22 cellular contexts compared by ENCODE assay signal in genomic region chr3:113910966-113911365, GRCh38. TPM values are rescaled to one million over a fixed set of nuclear protein-coding genes. Genes with fewer than 3 reads are reported as not detected.
DNase-seq lines count a peak whose midpoint lies in the region; ATAC-seq and TF ChIP-seq lines count a peak whose summit lies in the region.
"Had no signal": no experiment of that assay in that cellular context is flagged by ENCODE, and none has a peak within 500 bp of the region (broad histone marks: within the 10 kb centered on the region; RNA-seq: fewer than 3 reads in every experiment).

No MANE protein-coding gene starts in this region.

- no peaks in the 10 kb centered on the region for H4K20me1 ChIP-seq in H9 (ENCODE audit: control insufficient read depth, insufficient read depth, insufficient read length)
- H4K20me1 ChIP-seq: BLaER1 treated with 17β-estradiol and CSF1 and Interleukin-3, amounts not matched to agents 10 nM and 100 nM had no signal

- TF ChIP-seq EP300 in gastroesophageal sphincter (IDR thresholded peaks at IDR 0.05): no peak

- H3K14ac ChIP-seq in H9 (ENCODE audit: insufficient read depth, low read length): no peak overlapping the region

- H2BK20ac ChIP-seq in H9 (ENCODE audit: low read depth, low read length, poor library complexity, severe bottlenecking): no peak overlapping the region

- no peaks in the 10 kb centered on the region for H3K4me1 ChIP-seq in H9 (ENCODE audit: insufficient read depth, low read length)
- H3K4me1 ChIP-seq in gastroesophageal sphincter: no peaks in the 10 kb centered on the region
- H3K4me1 ChIP-seq: BLaER1 treated with 17β-estradiol and CSF1 and Interleukin-3, amounts not matched to agents 10 nM and 100 nM; Caco-2; Peyer's patch had no signal

- H3K36me3 Mint-ChIP-seq in H9 (ENCODE audit: insufficient read depth in 1 of 3, low read depth in 3 of 3) (no peaks in the 10 kb centered on the region), Calu3 (ENCODE audit: insufficient read depth, unreplicated experiment) (no peaks in the 10 kb centered on the region)
- no peaks in the 10 kb centered on the region for H3K36me3 Mint-ChIP-seq in central memory CD8-positive, alpha-beta T cell (ENCODE audit: insufficient read depth)
- H3K36me3 Mint-ChIP-seq: CD4-positive, alpha-beta memory T cell had no signal

- no peak overlapping the region for H4K5ac ChIP-seq in H9 (ENCODE audit: insufficient read length, low read depth, low read length)

- no peak overlapping the region for H4K91ac ChIP-seq in H9 (ENCODE audit: insufficient read length, low read depth, low read length)

- H2BK120ac ChIP-seq in H9 (ENCODE audit: low read depth, low read length, poor library complexity, severe bottlenecking): no peak overlapping the region

- H3K4me3 Mint-ChIP-seq in H9 (no peak overlapping the region), Calu3 (ENCODE audit: low read depth, unreplicated experiment) (no peak overlapping the region)
- H3K4me3 Mint-ChIP-seq in central memory CD8-positive, alpha-beta T cell: no peak overlapping the region
- H3K4me3 Mint-ChIP-seq: CD4-positive, alpha-beta memory T cell had no signal

- H3K27ac Mint-ChIP-seq in H9 (no peak overlapping the region), Calu3 (ENCODE audit: unreplicated experiment) (no peak overlapping the region)
- peak overlapping the region; percentile 24 for H3K27ac Mint-ChIP-seq in central memory CD8-positive, alpha-beta T cell (ENCODE audit: low read depth)
- H3K27ac Mint-ChIP-seq: CD4-positive, alpha-beta memory T cell had no signal

- H3K9me3 Mint-ChIP-seq in H9: no peaks in the 10 kb centered on the region
- H3K9me3 Mint-ChIP-seq in central memory CD8-positive, alpha-beta T cell: no peaks in the 10 kb centered on the region
- H3K9me3 Mint-ChIP-seq in Calu3 (ENCODE audit: low read depth, unreplicated experiment): no peaks in the 10 kb centered on the region
- H3K9me3 Mint-ChIP-seq: CD4-positive, alpha-beta memory T cell had no signal

- H3K79me1 ChIP-seq in H9 (ENCODE audit: insufficient read depth, low read depth, low read length, poor library complexity, severe bottlenecking): no peaks in the 10 kb centered on the region

- H3K4me1 Mint-ChIP-seq in H9 (peaks cover 0 to 2% of the 10 kb centered on the region in 2 experiments; a peak in 2 of 4 replicates), Calu3 (ENCODE audit: low read depth, unreplicated experiment) (no peaks in the 10 kb centered on the region)
- H3K4me1 Mint-ChIP-seq in central memory CD8-positive, alpha-beta T cell: no peaks in the 10 kb centered on the region

- H3K36me3 ChIP-seq in gastroesophageal sphincter: no peaks in the 10 kb centered on the region
- H3K36me3 ChIP-seq: BLaER1 treated with 17β-estradiol and CSF1 and Interleukin-3, amounts not matched to agents 10 nM and 100 nM; Peyer's patch had no signal

- H3K9me3 ChIP-seq in H9 (ENCODE audit: control insufficient read depth, low read depth, low read length) (no peaks in the 10 kb centered on the region), gastroesophageal sphincter (no peaks in the 10 kb centered on the region)
- H3K9me3 ChIP-seq: BLaER1 treated with 17β-estradiol and CSF1 and Interleukin-3, amounts not matched to agents 10 nM and 100 nM; Caco-2; Peyer's patch had no signal

- H3T11ph ChIP-seq in H9 (ENCODE audit: low read length): no peak overlapping the region

- no peak overlapping the region for H3K18ac ChIP-seq in H9 (ENCODE audit: insufficient read length, low read depth, low read length)

- DNase-seq in H9 (no peak), iris pigment epithelial cell (ENCODE audit: low read depth) (peak; percentile 9), Calu3 (no peak)
- no peak for DNase-seq in central memory CD8-positive, alpha-beta T cell (ENCODE audit: low spot score in 2 of 2)
- DNase-seq: Caco-2; CD4-positive, alpha-beta memory T cell; DND-41; KG1; NCI-H1092 treated with DMSO at 0.1 percent for 48 hours; NCI-H1436 treated with DMSO at 0.1 percent for 48 hours; NCI-H1930; NCI-H2227 treated with DMSO at 0.1 percent for 48 hours; NCI-H510A; NCI-H774; NK-92 treated with Interleukin-12 subunit alpha and Interleukin-12 subunit beta, amount 100 ng/mL, for 24 hours; Peyer's patch had no signal

- H3K9ac ChIP-seq in H9 (ENCODE audit: extremely low read depth, insufficient read length, low read length): no peak overlapping the region
- H3K9ac ChIP-seq: BLaER1 treated with 17β-estradiol and CSF1 and Interleukin-3, amounts not matched to agents 10 nM and 100 nM had no signal

- H3K4me3 ChIP-seq in gastroesophageal sphincter: no peak overlapping the region
- H3K4me3 ChIP-seq: BLaER1 treated with 17β-estradiol and CSF1 and Interleukin-3, amounts not matched to agents 10 nM and 100 nM; Peyer's patch had no signal

- CTCF ChIA-PET in Calu3 (lab: Charles Lee): no interaction called here

- no peak overlapping the region for H3K27ac ChIP-seq in H9 (ENCODE audit: insufficient read length, low read depth, low read length)
- H3K27ac ChIP-seq in gastroesophageal sphincter: no peak overlapping the region
- H3K27ac ChIP-seq: BLaER1 treated with 17β-estradiol and CSF1 and Interleukin-3, amounts not matched to agents 10 nM and 100 nM; HL-60; Peyer's patch had no signal

- peaks cover 4% of the 10 kb centered on the region for H3K23me2 ChIP-seq in H9 (ENCODE audit: insufficient read length, low read depth, low read length, poor library complexity, severe bottlenecking)

- no peak overlapping the region for H2BK5ac ChIP-seq in H9 (ENCODE audit: insufficient read length, low read length)

- H3K23ac ChIP-seq in H9 (ENCODE audit: insufficient read length, low read depth, low read length): no peak overlapping the region

- no peak for TF ChIP-seq POLR2A in gastroesophageal sphincter (IDR thresholded peaks at IDR 0.05)

- no peak for TF ChIP-seq CTCF in H9 (conservative IDR thresholded peaks at IDR 0.05)
- no peak for TF ChIP-seq CTCF in gastroesophageal sphincter (IDR thresholded peaks at IDR 0.05)
- TF ChIP-seq CTCF in Calu3 (IDR thresholded peaks at IDR 0.05; ENCODE audit: unreplicated experiment): no peak

- H4K8ac ChIP-seq in H9 (replicated peaks; ENCODE audit: insufficient read length, low read depth, low read length): peak overlapping the region; percentile 30

- no peak overlapping the region for H3K56ac ChIP-seq in H9 (ENCODE audit: insufficient read length, low read depth, low read length)

- H2BK15ac ChIP-seq in H9 (ENCODE audit: low read depth, low read length): no peak overlapping the region

- H3K4ac ChIP-seq in H9 (ENCODE audit: low read depth, low read length): no peak overlapping the region

- H3K27me3 Mint-ChIP-seq in H9 (ENCODE audit: low read depth) (no peaks in the 10 kb centered on the region), Calu3 (ENCODE audit: unreplicated experiment) (no peaks in the 10 kb centered on the region)
- no peaks in the 10 kb centered on the region for H3K27me3 Mint-ChIP-seq in central memory CD8-positive, alpha-beta T cell
- H3K27me3 Mint-ChIP-seq: CD4-positive, alpha-beta memory T cell had no signal

- H2BK12ac ChIP-seq in H9 (ENCODE audit: insufficient read length, low read depth, low read length): no peak overlapping the region

- H2AK5ac ChIP-seq in H9 (ENCODE audit: insufficient read length, low read length): no peak overlapping the region

- no peak for ATAC-seq in central memory CD8-positive, alpha-beta T cell (replicated peaks; ENCODE audit: extremely low read depth, poor library complexity, severe bottlenecking)
- no peak for ATAC-seq in gastroesophageal sphincter
- no peak for ATAC-seq in HG03280 (IDR thresholded peaks at IDR 0.05; ENCODE audit: unreplicated experiment)
- ATAC-seq in HG03439 (IDR thresholded peaks at IDR 0.05; ENCODE audit: unreplicated experiment): no peak
- ATAC-seq: SK-N-SH treated with all-trans-retinoic acid at 6 μM for 48 hours had no signal

- no peaks in the 10 kb centered on the region for H3K79me2 ChIP-seq in H9 (ENCODE audit: insufficient read depth, low read length)

- H3K4me2 ChIP-seq in H9 (ENCODE audit: insufficient read depth, insufficient read length, low read length): no peak overlapping the region
- H3K4me2 ChIP-seq: BLaER1 treated with 17β-estradiol and CSF1 and Interleukin-3, amounts not matched to agents 10 nM and 100 nM had no signal

- no CpG with 5 or more reads among the region's 5 CpGs for WGBS in H9 (ENCODE audit: extremely low coverage, insufficient read length, low lambda C conversion rate)
- WGBS in gastroesophageal sphincter (ENCODE audit: low coverage in 1 of 2), 2 donors: 86% methylated on average over 3 of the region's 5 CpGs; no CpG with 5 or more reads in 1 of the 2 donors

- no TSS peak for BruUV-seq in Calu3 (replicated peaks; lab: Mats Ljungman, UMichigan)

- H2AFZ ChIP-seq in H9 (ENCODE audit: low read length): no peak overlapping the region

- H3K27me3 ChIP-seq in H9 (ENCODE audit: insufficient read depth, low read length) (no peaks in the 10 kb centered on the region), gastroesophageal sphincter (no peaks in the 10 kb centered on the region)
- H3K27me3 ChIP-seq: BLaER1 treated with 17β-estradiol and CSF1 and Interleukin-3, amounts not matched to agents 10 nM and 100 nM; Peyer's patch had no signal

- intact Hi-C loops in Calu3 (cut with micrococcal nuclease; ENCODE audit: unreplicated experiment): no loop called here

RNA-seq across cellular contexts. Expression of gene ZDHHC23, which starts 36.8 kb away (rescaled TPM):
- total RNA-seq in H9 (2021): 25.0 and 25.2 TPM in 2 replicates
- 1 to 10 TPM; 1.2 to 4.4 (median 2.2) TPM for total RNA-seq in gastroesophageal sphincter
- total RNA-seq in Calu3 (2022): 17.8 and 22.0 TPM in 2 replicates
